ENCODE assay signal across 24 cellular contexts in genomic region chr1:160326393-160326792, GRCh38. TPM values are rescaled to one million over a fixed set of nuclear protein-coding genes. Genes with fewer than 3 reads are reported as not detected.
DNase-seq lines count a peak whose midpoint lies in the region; ATAC-seq, FAIRE-seq and TF ChIP-seq lines count a peak whose summit lies in the region.
"Had no signal": no experiment of that assay in that cellular context is flagged by ENCODE, and none has a peak within 500 bp of the region (broad histone marks: within the 10 kb centered on the region; RNA-seq: fewer than 3 reads in every experiment).

No MANE protein-coding gene starts in this region.

- no peak overlapping the region for H3K4me3 ChIP-seq in fibroblast of villous mesenchyme (ENCODE audit: low read depth, low read length)

- no peak for TF ChIP-seq CTCF in fibroblast of villous mesenchyme (IDR thresholded peaks at IDR 0.05; ENCODE audit: insufficient read depth, low read depth, low read length)

- ATAC-seq in activated T-cell treated with anti-CD3 and anti-CD28 coated beads, Interleukin-2, amount 50 U/mL, for 72 hours (replicated peaks in 1 of 2): no peak
- ATAC-seq in activated T-cell treated with anti-CD3 and anti-CD28 coated beads, Interleukin-2, amount 50 U/mL, for 4 hours: no peak
- no peak for ATAC-seq in activated T-helper 17 cell treated with anti-CD3 and anti-CD28 coated beads, Interleukin-2, amount 50 U/mL, for 72 hours (replicated peaks)
- ATAC-seq: PC-3 had no signal

- no peaks in the 10 kb centered on the region for H3K4me1 Mint-ChIP-seq in activated T-cell treated with anti-CD3 and anti-CD28 coated beads, Interleukin-2, amount 50 U/mL, for 72 hours (ENCODE audit: low read depth)
- peaks cover 1% of the 10 kb centered on the region for H3K4me1 Mint-ChIP-seq in activated T-cell treated with anti-CD3 and anti-CD28 coated beads, Interleukin-2, amount 50 U/mL, for 4 hours (ENCODE audit: low read depth)
- H3K4me1 Mint-ChIP-seq in activated T-helper 17 cell treated with anti-CD3 and anti-CD28 coated beads, Interleukin-2, amount 50 U/mL, for 72 hours: no peaks in the 10 kb centered on the region

- H3K9me3 Mint-ChIP-seq in activated T-cell treated with anti-CD3 and anti-CD28 coated beads, Interleukin-2, amount 50 U/mL, for 72 hours: no peaks in the 10 kb centered on the region
- no peaks in the 10 kb centered on the region for H3K9me3 Mint-ChIP-seq in activated T-cell treated with anti-CD3 and anti-CD28 coated beads, Interleukin-2, amount 50 U/mL, for 4 hours
- no peaks in the 10 kb centered on the region for H3K9me3 Mint-ChIP-seq in activated T-helper 17 cell treated with anti-CD3 and anti-CD28 coated beads, Interleukin-2, amount 50 U/mL, for 72 hours
- H3K9me3 Mint-ChIP-seq: CD4-positive, CD25-positive, alpha-beta regulatory T cell; HFFc6 had no signal

- no peaks in the 10 kb centered on the region for H3K27me3 Mint-ChIP-seq in activated T-cell treated with anti-CD3 and anti-CD28 coated beads, Interleukin-2, amount 50 U/mL, for 72 hours (ENCODE audit: low read depth)
- no peaks in the 10 kb centered on the region for H3K27me3 Mint-ChIP-seq in activated T-cell treated with anti-CD3 and anti-CD28 coated beads, Interleukin-2, amount 50 U/mL, for 4 hours (ENCODE audit: low read depth)
- H3K27me3 Mint-ChIP-seq in activated T-helper 17 cell treated with anti-CD3 and anti-CD28 coated beads, Interleukin-2, amount 50 U/mL, for 72 hours: no peaks in the 10 kb centered on the region
- H3K27me3 Mint-ChIP-seq: CD4-positive, CD25-positive, alpha-beta regulatory T cell had no signal

- peak; percentile 44 for FAIRE-seq in urothelium cell line (lab: Jason Lieb, UNC)
- FAIRE-seq: GM12891 had no signal

- peak overlapping the region; percentile 80 for H3K27ac Mint-ChIP-seq in activated T-cell treated with anti-CD3 and anti-CD28 coated beads, Interleukin-2, amount 50 U/mL, for 72 hours
- no peak overlapping the region for H3K27ac Mint-ChIP-seq in activated T-helper 17 cell treated with anti-CD3 and anti-CD28 coated beads, Interleukin-2, amount 50 U/mL, for 72 hours
- H3K27ac Mint-ChIP-seq: CD4-positive, CD25-positive, alpha-beta regulatory T cell; HFFc6 had no signal

- H3K27ac ChIP-seq in angular gyrus (ENCODE audit: low read depth, low read length): peak overlapping the region; percentile 95
- H3K27ac ChIP-seq: HL-60 had no signal

- peaks cover 9 to 43% of the 10 kb centered on the region in 2 donors for H3K36me3 Mint-ChIP-seq in activated T-cell treated with anti-CD3 and anti-CD28 coated beads, Interleukin-2, amount 50 U/mL, for 72 hours (ENCODE audit: insufficient read depth in 2 of 2)
- peaks cover 45% of the 10 kb centered on the region for H3K36me3 Mint-ChIP-seq in activated T-cell treated with anti-CD3 and anti-CD28 coated beads, Interleukin-2, amount 50 U/mL, for 4 hours (ENCODE audit: insufficient read depth)
- peaks cover 100% of the 10 kb centered on the region for H3K36me3 Mint-ChIP-seq in activated T-helper 17 cell treated with anti-CD3 and anti-CD28 coated beads, Interleukin-2, amount 50 U/mL, for 72 hours (ENCODE audit: low read depth)

- no peak for DNase-seq in activated T-cell treated with anti-CD3 and anti-CD28 coated beads, Interleukin-2, amount 50 U/mL, for 72 hours
- DNase-seq in activated T-cell treated with anti-CD3 and anti-CD28 coated beads, Interleukin-2, amount 50 U/mL, for 4 hours: no peak
- peak; percentile 44 for DNase-seq in fibroblast of villous mesenchyme (ENCODE audit: low read depth)
- no peak for DNase-seq in urothelium cell line (ENCODE audit: low spot score)
- DNase-seq in NCI-H1417 treated with DMSO at 0.1 percent for 48 hours (lab: John Stamatoyannopoulos, UW): no peak
- DNase-seq in dermis blood vessel endothelial cell: no peak
- DNase-seq: 8988T; BE2C; CD4-positive, CD25-positive, alpha-beta regulatory T cell; DMS153; EL; H7; HFFc6; NCI-H1092 treated with DMSO at 0.1 percent for 48 hours; NCI-H2081; NCI-H2171 treated with DMSO at 0.1 percent for 48 hours; NCI-H446 treated with DMSO at 0.1 percent for 48 hours; PC-3; RPMI8226; SIG-M5 had no signal

- no peak overlapping the region for H3K4me3 Mint-ChIP-seq in activated T-cell treated with anti-CD3 and anti-CD28 coated beads, Interleukin-2, amount 50 U/mL, for 72 hours
- H3K4me3 Mint-ChIP-seq in activated T-cell treated with anti-CD3 and anti-CD28 coated beads, Interleukin-2, amount 50 U/mL, for 4 hours: no peak overlapping the region
- no peak overlapping the region for H3K4me3 Mint-ChIP-seq in activated T-helper 17 cell treated with anti-CD3 and anti-CD28 coated beads, Interleukin-2, amount 50 U/mL, for 72 hours
- H3K4me3 Mint-ChIP-seq: CD4-positive, CD25-positive, alpha-beta regulatory T cell; HFFc6 had no signal

RNA-seq across cellular contexts. Expression of gene COPA, which starts 16.7 kb away (rescaled TPM):
- total RNA-seq in activated T-cell treated with anti-CD3 and anti-CD28 coated beads, Interleukin-2, amount 50 U/mL, for 72 hours: 100 to 1,000 TPM; 198 to 201 TPM
- total RNA-seq in activated T-cell treated with anti-CD3 and anti-CD28 coated beads, Interleukin-2, amount 50 U/mL, for 4 hours: 100 to 1,000 TPM; 116 to 144 (median 121) TPM
- total RNA-seq in fibroblast of villous mesenchyme (295 and 322 TPM in 2 replicates), dermis blood vessel endothelial cell (248 and 276 TPM in 2 replicates)
- total RNA-seq in activated T-helper 17 cell treated with anti-CD3 and anti-CD28 coated beads, Interleukin-2, amount 50 U/mL, for 72 hours: 100 to 1,000 TPM; 136 to 178 TPM

RNA-seq across cellular contexts. Expression of gene NCSTN, which starts 16.8 kb away (rescaled TPM):
- 10 to 100 TPM; 65.2 to 66.3 TPM for total RNA-seq in activated T-cell treated with anti-CD3 and anti-CD28 coated beads, Interleukin-2, amount 50 U/mL, for 72 hours
- 10 to 100 TPM; 52.0 to 61.7 (median 60.5) TPM for total RNA-seq in activated T-cell treated with anti-CD3 and anti-CD28 coated beads, Interleukin-2, amount 50 U/mL, for 4 hours
- total RNA-seq in fibroblast of villous mesenchyme (109 and 165 TPM in 2 replicates), dermis blood vessel endothelial cell (80.2 and 117 TPM in 2 replicates)
- 10 to 100 TPM; 58.7 to 67.4 TPM for total RNA-seq in activated T-helper 17 cell treated with anti-CD3 and anti-CD28 coated beads, Interleukin-2, amount 50 U/mL, for 72 hours

RNA-seq across cellular contexts. Expression of gene NHLH1, which starts 40.5 kb away (rescaled TPM):
- total RNA-seq in activated T-cell treated with anti-CD3 and anti-CD28 coated beads, Interleukin-2, amount 50 U/mL, for 72 hours: under 1 TPM; 0.32 to 0.60 TPM
- total RNA-seq in activated T-cell treated with anti-CD3 and anti-CD28 coated beads, Interleukin-2, amount 50 U/mL, for 4 hours: under 1 TPM; 0.30 to 0.45 (median 0.33) TPM
- total RNA-seq in fibroblast of villous mesenchyme: under 0.01 TPM in 1 of 2 replicates, not detected in the other
- 1 to 10 TPM; 1.0 to 1.1 TPM for total RNA-seq in activated T-helper 17 cell treated with anti-CD3 and anti-CD28 coated beads, Interleukin-2, amount 50 U/mL, for 72 hours
- total RNA-seq in dermis blood vessel endothelial cell: under 0.01 and 0.05 TPM in 2 replicates
- total RNA-seq: CD4-positive, CD25-positive, alpha-beta regulatory T cell; PC-3 had no signal

RNA-seq across cellular contexts. Expression of gene PEX19, which starts 41.5 kb away (rescaled TPM):
- total RNA-seq in activated T-cell treated with anti-CD3 and anti-CD28 coated beads, Interleukin-2, amount 50 U/mL, for 72 hours: 10 to 100 TPM; 48.8 to 49.1 TPM
- 10 to 100 TPM; 55.1 to 64.3 (median 57.9) TPM for total RNA-seq in activated T-cell treated with anti-CD3 and anti-CD28 coated beads, Interleukin-2, amount 50 U/mL, for 4 hours
- total RNA-seq in fibroblast of villous mesenchyme (39.6 and 51.0 TPM in 2 replicates), dermis blood vessel endothelial cell (33.9 and 35.4 TPM in 2 replicates)
- 10 to 100 TPM; 48.3 to 61.4 TPM for total RNA-seq in activated T-helper 17 cell treated with anti-CD3 and anti-CD28 coated beads, Interleukin-2, amount 50 U/mL, for 72 hours
